In the genomic region with DNA sequence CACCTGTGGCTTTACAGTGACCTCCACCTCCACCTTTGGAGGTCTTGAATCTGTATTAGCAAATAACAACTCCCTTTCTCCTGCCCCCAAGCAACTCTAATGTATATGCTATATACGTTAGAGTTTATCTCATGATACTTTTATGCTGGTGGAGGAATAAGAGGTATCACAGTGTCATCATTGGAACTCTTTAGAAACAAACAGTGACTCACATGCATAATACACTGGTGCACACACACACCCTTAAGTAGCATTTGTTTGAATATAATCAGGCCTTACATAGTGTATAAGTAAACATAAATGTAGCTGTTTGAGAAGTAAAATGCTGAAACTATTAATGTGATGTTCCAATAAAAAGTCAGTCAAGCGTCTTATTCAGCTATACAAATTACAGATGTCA, we compare ENCODE assay signal across 22 cellular contexts. TPM values are rescaled to one million over a fixed set of nuclear protein-coding genes. Genes with fewer than 3 reads are reported as not detected.
DNase-seq lines count a peak whose midpoint lies in the region; ATAC-seq and TF ChIP-seq lines count a peak whose summit lies in the region.
"Had no signal": no experiment of that assay in that cellular context is flagged by ENCODE, and none has a peak within 500 bp of the region (broad histone marks: within the 10 kb centered on the region; RNA-seq: fewer than 3 reads in every experiment).

No MANE protein-coding gene starts in this region.

- peak overlapping the region; percentile 89 for H3K27ac ChIP-seq in GM23248
- peak overlapping the region; percentile 50 for H3K27ac ChIP-seq in skeletal muscle tissue (ENCODE audit: low read depth, low read length)
- no peak overlapping the region for H3K27ac ChIP-seq in OCI-LY7 (ENCODE audit: low read depth, low read length, poor library complexity, severe bottlenecking)
- H3K27ac ChIP-seq: SJCRH30, VCaP had no signal

- no peak overlapping the region for H2AFZ ChIP-seq in GM23248
- H2AFZ ChIP-seq in OCI-LY7 (ENCODE audit: low read length): no peak overlapping the region

- intact Hi-C loops in OCI-LY7 (cut with micrococcal nuclease; ENCODE audit: unreplicated experiment): no loop called here

- no peaks in the 10 kb centered on the region for H3K9me3 ChIP-seq in GM23248 (ENCODE audit: low read depth)
- H3K9me3 ChIP-seq in skeletal muscle tissue (ENCODE audit: control insufficient read depth in 3 of 3, low read length in 3 of 3): no peaks in the 10 kb centered on the region
- no peaks in the 10 kb centered on the region for H3K9me3 ChIP-seq in OCI-LY7 (ENCODE audit: low read length)
- H3K9me3 ChIP-seq: MG63, SJCRH30 had no signal

- H3K36me3 ChIP-seq in GM23248 (ENCODE audit: low read depth) (no peaks in the 10 kb centered on the region), skeletal muscle tissue (ENCODE audit: control insufficient read depth in 3 of 3, insufficient read depth in 3 of 3, low read length in 3 of 3) (no peaks in the 10 kb centered on the region), OCI-LY7 (ENCODE audit: insufficient read depth, low read length) (no peaks in the 10 kb centered on the region)
- H3K36me3 ChIP-seq: MG63, SJCRH30 had no signal

- H3K9ac ChIP-seq in GM23248: peak overlapping the region; percentile 56
- H3K9ac ChIP-seq in skeletal muscle tissue (ENCODE audit: low read depth in 1 of 3, low read length in 3 of 3): no peak overlapping the region

- H4K20me1 ChIP-seq in GM23248 (ENCODE audit: insufficient read depth): no peaks in the 10 kb centered on the region
- H4K20me1 ChIP-seq in OCI-LY7 (ENCODE audit: insufficient read depth, low read length): no peaks in the 10 kb centered on the region

- peaks cover 35% of the 10 kb centered on the region for H3K4me1 ChIP-seq in GM23248 (ENCODE audit: insufficient read depth)
- peaks cover 23 to 60% (median 33%) of the 10 kb centered on the region in 3 donors for H3K4me1 ChIP-seq in skeletal muscle tissue (ENCODE audit: control insufficient read depth in 3 of 3, insufficient read depth in 3 of 3, low read length in 3 of 3)
- H3K4me1 ChIP-seq in OCI-LY7 (ENCODE audit: insufficient read depth, low read length, poor library complexity, severe bottlenecking): no peaks in the 10 kb centered on the region
- H3K4me1 ChIP-seq: SJCRH30 had no signal

- DNase-seq in GM23248 (peak; percentile 78), fibroblast of peridontal ligament (ENCODE audit: extremely low read depth) (peak; percentile 34), COLO829 (ENCODE audit: low spot score) (no peak), OCI-LY7 (ENCODE audit: low spot score) (no peak), COR-L47 (lab: John Stamatoyannopoulos, UW) (no peak)
- DNase-seq in activated naive CD4-positive, alpha-beta T cell (lab: John Stamatoyannopoulos, UW): no peak
- DNase-seq: activated CD4-positive, alpha-beta T cell treated with anti-CD3 and anti-CD28 coated beads, Interleukin-2, amount 50 U/mL, for 1 hour; activated CD8-positive, alpha-beta memory T cell treated with anti-CD3 and anti-CD28 coated beads, Interleukin-2, amount 50 U/mL, for 4 hours; activated naive CD8-positive, alpha-beta T cell treated with anti-CD3 and anti-CD28 coated beads, Interleukin-2, amount 10 ng/mL, durations not matched to agents 7 days and 5 days; AML-193; CD8-positive, alpha-beta memory T cell; left cardiac atrium; MG63; natural killer cell; NCI-H1436 treated with DMSO at 0.1 percent for 48 hours; SJCRH30; stimulated activated naive CD4-positive, alpha-beta T cell treated with Interleukin-2 at 50 U/mL for 16 hours; T-helper 2 cell had no signal

- H3K4me3 ChIP-seq in GM23248 (no peak overlapping the region), skeletal muscle tissue (ENCODE audit: low read length in 3 of 3) (no peak overlapping the region), OCI-LY7 (ENCODE audit: low read depth, low read length, poor library complexity, severe bottlenecking) (no peak overlapping the region)
- H3K4me3 ChIP-seq: coronary artery, MG63, SJCRH30 had no signal

- H3K9me2 ChIP-seq in GM23248 (ENCODE audit: insufficient read depth) (no peaks in the 10 kb centered on the region), OCI-LY7 (ENCODE audit: insufficient read depth, low read length) (no peaks in the 10 kb centered on the region)

- H3K4me2 ChIP-seq in GM23248 (ENCODE audit: unreplicated experiment) (peak overlapping the region; percentile 40), OCI-LY7 (ENCODE audit: low read length) (no peak overlapping the region)

- H3K27me3 ChIP-seq in GM23248 (replicated peaks; ENCODE audit: insufficient read depth): no peaks in the 10 kb centered on the region
- no peaks in the 10 kb centered on the region for H3K27me3 ChIP-seq in skeletal muscle tissue (ENCODE audit: control insufficient read depth in 3 of 3, insufficient read depth in 3 of 3, low read length in 3 of 3)
- H3K27me3 ChIP-seq: MG63, SJCRH30 had no signal

- CTCF ChIA-PET in OCI-LY7 (lab: Charles Lee; ENCODE audit: unreplicated experiment): no interaction called here

- ATAC-seq in SK-N-SH treated with all-trans-retinoic acid at 6 μM for 48 hours: peak; percentile 25; the same call in 2 of the 3 replicates
- ATAC-seq: natural killer cell had no signal

- BruUV-seq in OCI-LY7 (replicated peaks; lab: Mats Ljungman, UMichigan): no TSS peak

- peaks cover 35% of the 10 kb centered on the region for H3F3A ChIP-seq in GM23248 (ENCODE audit: insufficient read depth)

- no peak for TF ChIP-seq CTCF in OCI-LY7 (conservative IDR thresholded peaks at IDR 0.05; ENCODE audit: low read length)

- POLR2A ChIA-PET in OCI-LY7 (lab: Charles Lee): interaction anchor here (1.0 kb wide), 1 partner anchor 11 kb away, joined by 4 read pairs; no protein-coding TSS in a partner anchor

- peaks cover 74% of the 10 kb centered on the region for H3K79me2 ChIP-seq in GM23248 (ENCODE audit: insufficient read depth)
- no peaks in the 10 kb centered on the region for H3K79me2 ChIP-seq in OCI-LY7 (ENCODE audit: insufficient read depth, low read depth, low read length)

- in situ Hi-C loops in GM23248 (cut with MboI): no loop called here

- 56 to 66% methylated on average over 2 of the region's 2 CpGs for WGBS in GM23248 (ENCODE audit: low coverage in 1 of 2, low lambda C conversion rate in 2 of 2, missing lambda C conversion rate in 2 of 2), 2 experiments

TF ChIP-seq in SK-N-SH treated with all-trans-retinoic acid at 6 μM for 48 hours, 23 proteins besides CTCF, POLR2A, EP300 and RAD21 (continues in another document):
- no peak for TF ChIP-seq GLIS3 (CRISPR knock-in tag; IDR thresholded peaks at IDR 0.05)
- TF ChIP-seq ZNF8 (CRISPR knock-in tag; IDR thresholded peaks at IDR 0.05): no peak
- no peak for TF ChIP-seq ZNF70 (CRISPR knock-in tag; IDR thresholded peaks at IDR 0.05)
- TF ChIP-seq, protein P1, sequence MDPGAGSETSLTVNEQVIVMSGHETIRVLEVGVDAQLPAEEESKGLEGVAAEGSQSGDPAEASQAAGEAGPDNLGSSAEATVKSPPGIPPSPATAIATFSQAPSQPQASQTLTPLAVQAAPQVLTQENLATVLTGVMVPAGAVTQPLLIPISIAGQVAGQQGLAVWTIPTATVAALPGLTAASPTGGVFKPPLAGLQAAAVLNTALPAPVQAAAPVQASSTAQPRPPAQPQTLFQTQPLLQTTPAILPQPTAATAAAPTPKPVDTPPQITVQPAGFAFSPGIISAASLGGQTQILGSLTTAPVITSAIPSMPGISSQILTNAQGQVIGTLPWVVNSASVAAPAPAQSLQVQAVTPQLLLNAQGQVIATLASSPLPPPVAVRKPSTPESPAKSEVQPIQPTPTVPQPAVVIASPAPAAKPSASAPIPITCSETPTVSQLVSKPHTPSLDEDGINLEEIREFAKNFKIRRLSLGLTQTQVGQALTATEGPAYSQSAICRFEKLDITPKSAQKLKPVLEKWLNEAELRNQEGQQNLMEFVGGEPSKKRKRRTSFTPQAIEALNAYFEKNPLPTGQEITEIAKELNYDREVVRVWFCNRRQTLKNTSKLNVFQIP (CRISPR knock-in tag; IDR thresholded peaks at IDR 0.05; ENCODE audit: borderline replicate concordance, low read depth): no peak
- TF ChIP-seq TCF4 (CRISPR knock-in tag; IDR thresholded peaks at IDR 0.05; ENCODE audit: borderline replicate concordance): no peak
- TF ChIP-seq TOX (CRISPR knock-in tag; IDR thresholded peaks at IDR 0.05; ENCODE audit: borderline replicate concordance): no peak
- TF ChIP-seq ZFP30 (CRISPR knock-in tag; IDR thresholded peaks at IDR 0.05): no peak
- TF ChIP-seq ZC3H10 (CRISPR knock-in tag; IDR thresholded peaks at IDR 0.05): no peak
- no peak for TF ChIP-seq OSR1 (CRISPR knock-in tag; IDR thresholded peaks at IDR 0.05)
- TF ChIP-seq SNAI2 (CRISPR knock-in tag; IDR thresholded peaks at IDR 0.05): no peak
- no peak for TF ChIP-seq ARNTL (CRISPR knock-in tag; IDR thresholded peaks at IDR 0.05; ENCODE audit: borderline replicate concordance, low read depth)
- no peak for TF ChIP-seq CSDC2 (CRISPR knock-in tag; IDR thresholded peaks at IDR 0.05)
- no peak for TF ChIP-seq ESRRG (CRISPR knock-in tag; IDR thresholded peaks at IDR 0.05)
- TF ChIP-seq, protein P2, sequence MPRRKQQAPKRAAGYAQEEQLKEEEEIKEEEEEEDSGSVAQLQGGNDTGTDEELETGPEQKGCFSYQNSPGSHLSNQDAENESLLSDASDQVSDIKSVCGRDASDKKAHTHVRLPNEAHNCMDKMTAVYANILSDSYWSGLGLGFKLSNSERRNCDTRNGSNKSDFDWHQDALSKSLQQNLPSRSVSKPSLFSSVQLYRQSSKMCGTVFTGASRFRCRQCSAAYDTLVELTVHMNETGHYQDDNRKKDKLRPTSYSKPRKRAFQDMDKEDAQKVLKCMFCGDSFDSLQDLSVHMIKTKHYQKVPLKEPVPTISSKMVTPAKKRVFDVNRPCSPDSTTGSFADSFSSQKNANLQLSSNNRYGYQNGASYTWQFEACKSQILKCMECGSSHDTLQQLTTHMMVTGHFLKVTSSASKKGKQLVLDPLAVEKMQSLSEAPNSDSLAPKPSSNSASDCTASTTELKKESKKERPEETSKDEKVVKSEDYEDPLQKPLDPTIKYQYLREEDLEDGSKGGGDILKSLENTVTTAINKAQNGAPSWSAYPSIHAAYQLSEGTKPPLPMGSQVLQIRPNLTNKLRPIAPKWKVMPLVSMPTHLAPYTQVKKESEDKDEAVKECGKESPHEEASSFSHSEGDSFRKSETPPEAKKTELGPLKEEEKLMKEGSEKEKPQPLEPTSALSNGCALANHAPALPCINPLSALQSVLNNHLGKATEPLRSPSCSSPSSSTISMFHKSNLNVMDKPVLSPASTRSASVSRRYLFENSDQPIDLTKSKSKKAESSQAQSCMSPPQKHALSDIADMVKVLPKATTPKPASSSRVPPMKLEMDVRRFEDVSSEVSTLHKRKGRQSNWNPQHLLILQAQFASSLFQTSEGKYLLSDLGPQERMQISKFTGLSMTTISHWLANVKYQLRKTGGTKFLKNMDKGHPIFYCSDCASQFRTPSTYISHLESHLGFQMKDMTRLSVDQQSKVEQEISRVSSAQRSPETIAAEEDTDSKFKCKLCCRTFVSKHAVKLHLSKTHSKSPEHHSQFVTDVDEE (CRISPR knock-in tag; IDR thresholded peaks at IDR 0.05): no peak

RNA-seq across cellular contexts. Expression of a gene that starts 54.9 kb away (rescaled TPM):
- 24.1 and 31.2 TPM in 2 replicates for total RNA-seq in GM23248 (2014; rRNA removed; shearing (Covaris generic))
- polyA plus RNA-seq in GM23248 (2016; fragmentation: Nextera tagmentation; extraction: Ambion mirVana): 14.3 and 18.3 TPM in 2 replicates
- 89.2 TPM for total RNA-seq in skeletal muscle tissue
- total RNA-seq in OCI-LY7 (2014; rRNA removed; shearing (Covaris generic)): 2.7 and 4.2 TPM in 2 replicates
- total RNA-seq in OCI-LY7 (2022): 8.4 and 10.0 TPM in 2 replicates

Comparison
In these comparisons a context has a peak if more than half of its experiments do, and no peak if none do; other contexts are left out.
1. DNase-seq: peak in GM23248 (single experiment) and fibroblast of peridontal ligament (single experiment); none in activated naive CD4-positive, alpha-beta T cell (0 of 4), COLO829 (single experiment), OCI-LY7 (single experiment) and COR-L47 (single experiment).